In the genomic region with DNA sequence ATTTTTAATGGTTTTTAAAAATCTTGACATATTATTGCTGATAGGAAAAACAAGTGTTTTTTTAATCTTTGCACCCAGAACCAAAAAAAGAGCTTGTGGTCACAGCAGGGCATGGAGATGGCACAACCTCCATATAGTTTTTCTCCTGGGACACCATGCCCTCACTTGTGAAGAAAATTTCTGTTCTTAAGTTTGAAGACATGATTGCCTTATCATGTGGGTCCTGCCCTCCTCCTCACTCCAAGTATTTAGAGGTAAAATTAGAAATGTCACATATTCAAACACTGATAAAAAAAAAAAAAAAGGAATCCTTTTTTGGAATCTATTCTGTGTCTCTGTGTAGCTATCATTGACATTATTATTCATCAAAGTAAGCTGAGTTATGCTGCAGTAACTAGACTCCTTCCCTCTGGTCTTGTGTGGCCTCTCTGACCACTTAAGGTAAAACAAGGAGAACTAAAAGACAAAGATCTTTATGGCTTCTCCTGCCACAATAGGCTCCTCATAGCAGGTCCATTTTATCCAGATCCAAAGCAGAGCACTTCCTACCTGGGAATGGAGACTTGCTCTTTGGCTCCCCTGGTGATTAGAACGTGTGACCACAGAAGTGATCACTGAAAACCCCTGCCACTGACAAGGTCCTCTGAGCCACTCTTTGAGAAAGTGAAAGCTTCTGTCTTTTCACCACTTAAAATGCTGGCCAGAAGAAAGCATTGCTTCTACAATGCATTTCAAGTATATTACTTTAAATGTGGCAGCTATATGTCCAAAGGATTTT, we compare ENCODE assay signal across 29 cellular contexts. TPM values are rescaled to one million over a fixed set of nuclear protein-coding genes. Genes with fewer than 3 reads are reported as not detected.
DNase-seq lines count a peak whose midpoint lies in the region; FAIRE-seq and TF ChIP-seq lines count a peak whose summit lies in the region.
"Had no signal": no experiment of that assay in that cellular context is flagged by ENCODE, and none has a peak within 500 bp of the region (broad histone marks: within the 10 kb centered on the region; RNA-seq: fewer than 3 reads in every experiment).

No MANE protein-coding gene starts in this region.

- no peaks in the 10 kb centered on the region for H3K36me3 Mint-ChIP-seq in MCF 10A (ENCODE audit: insufficient read depth, unreplicated experiment)
- H3K36me3 Mint-ChIP-seq: natural killer cell had no signal

- H3K14ac ChIP-seq in H1 (ENCODE audit: insufficient read length) = no peak overlapping the region

- H2BK5ac ChIP-seq in H1 (ENCODE audit: low read depth, low read length) = no peak overlapping the region

- H3K4me2 ChIP-seq in mammary epithelial cell (ENCODE audit: insufficient read depth, low read depth, low read length) (no peak overlapping the region), H1 (ENCODE audit: insufficient read depth in 1 of 2, low read depth in 2 of 2, low read length in 2 of 2) (no peak overlapping the region)

- H2BK15ac ChIP-seq in H1 (ENCODE audit: low read length) = no peak overlapping the region

- in situ Hi-C loops in mammary epithelial cell (cut with MboI; ENCODE audit: low sequenced_read_pairs in 2 of 2) = no loop called here

- no peak overlapping the region for H3K56ac ChIP-seq in H1 (replicated peaks; ENCODE audit: insufficient read length, low read depth, low read length)

- no peak overlapping the region for H2BK120ac ChIP-seq in H1 (replicated peaks; ENCODE audit: low read depth, low read length)

- H3K9me3 Mint-ChIP-seq in MCF 10A (ENCODE audit: unreplicated experiment) = peaks cover 7% of the 10 kb centered on the region

- H2BK12ac ChIP-seq in H1 (ENCODE audit: low read depth, low read length) = no peak overlapping the region

- H3K23ac ChIP-seq in H1 (ENCODE audit: insufficient read length) = no peak overlapping the region

- no peaks in the 10 kb centered on the region for H3K27me3 ChIP-seq in mammary epithelial cell (ENCODE audit: insufficient read depth, low read length)
- no peaks in the 10 kb centered on the region for H3K27me3 ChIP-seq in H1 (replicated peaks in 1 of 4; ENCODE audit: control insufficient read depth in 3 of 4, extremely low read depth in 1 of 4, insufficient read depth in 3 of 4, low read length in 3 of 4)
- 0 out of 2 replicates have a peak, but pooled peaks cover 11% of the 10 kb centered on the region for H3K27me3 ChIP-seq in SJCRH30
- H3K27me3 ChIP-seq: adrenal gland, brain microvascular endothelial cell, thyroid gland had no signal

- peak; percentile 13 for FAIRE-seq in H1 (lab: Jason Lieb, UNC)
- FAIRE-seq: G401.6, keratinocyte, small intestine had no signal

- H3K79me2 ChIP-seq in mammary epithelial cell (ENCODE audit: insufficient read depth, low read length) (no peaks in the 10 kb centered on the region), H1 (ENCODE audit: control insufficient read depth in 1 of 2, insufficient read depth in 2 of 2, low read length in 2 of 2) (peaks cover 10 to 97% of the 10 kb centered on the region in 2 experiments)

- TF ChIP-seq EP300 in H1 (IDR thresholded peaks at IDR 0.05; ENCODE audit: borderline replicate concordance in 1 of 2, low read depth in 2 of 2, low read length in 2 of 2) = no peak

- intact Hi-C loops in MCF 10A (cut with micrococcal nuclease) = no loop called here
- intact Hi-C loops in mammary epithelial cell (cut with micrococcal nuclease) = no loop called here

- H3K4me3 ChIP-seq in mammary epithelial cell (replicated peaks in 1 of 3; ENCODE audit: insufficient read depth in 1 of 3, low read depth in 2 of 3, low read length in 3 of 3) = no peak overlapping the region
- no peak overlapping the region for H3K4me3 ChIP-seq in H1 (ENCODE audit: extremely low read depth in 1 of 4, insufficient read depth in 2 of 4, low read depth in 3 of 4, low read length in 4 of 4)
- H3K4me3 ChIP-seq in SJCRH30 = no peak overlapping the region
- H3K4me3 ChIP-seq: adrenal gland, thyroid gland had no signal

- H3K9me3 ChIP-seq in mammary epithelial cell (replicated peaks; ENCODE audit: insufficient read depth, low read length) = no peaks in the 10 kb centered on the region
- H3K9me3 ChIP-seq in H1 (ENCODE audit: insufficient read depth in 2 of 2, low read depth in 1 of 2, low read length in 1 of 2) = peaks cover 0 to 4% of the 10 kb centered on the region in 2 experiments; a peak in 1 of 4 replicates
- no peaks in the 10 kb centered on the region for H3K9me3 ChIP-seq in SJCRH30 (replicated peaks)
- H3K9me3 ChIP-seq: adrenal gland, thyroid gland had no signal

- no peak overlapping the region for H4K5ac ChIP-seq in H1 (ENCODE audit: insufficient read length, low read depth, low read length)

- peak in 1 of 2 experiments; percentile 38; a peak in 2 of 4 replicates for TF ChIP-seq RAD21 in H1 (IDR thresholded peaks at IDR 0.05 in 1 of 2, conservative IDR thresholded peaks at IDR 0.05 in 1 of 2; ENCODE audit: low read depth in 2 of 2, low read length in 2 of 2)

- BruUV-seq in MCF 10A (replicated peaks; lab: Mats Ljungman, UMichigan) (no TSS peak), mammary epithelial cell (replicated peaks; lab: Mats Ljungman, UMichigan) (no TSS peak)

- WGBS in mammary epithelial cell (ENCODE audit: low coverage, missing lambda C conversion rate) = 0% methylated on average over 1 of the region's 1 CpG
- 40% methylated on average over 1 of the region's 1 CpG; no CpG with 5 or more reads in 1 of the 2 experiments for WGBS in H1 (ENCODE audit: extremely low coverage in 1 of 2, insufficient coverage in 1 of 2, insufficient read length in 1 of 2, insufficient replicate concordance in 2 of 2, low coverage in 1 of 2, low lambda C conversion rate in 2 of 2, missing lambda C conversion rate in 1 of 2), 2 experiments

- peaks cover 19% of the 10 kb centered on the region for H3K79me1 ChIP-seq in H1 (ENCODE audit: low read depth, low read length)

- H2AK5ac ChIP-seq in H1 (ENCODE audit: low read depth, low read length) = no peak overlapping the region

- H2AFZ ChIP-seq in mammary epithelial cell (ENCODE audit: low read depth, low read length) = no peak overlapping the region
- no peak overlapping the region for H2AFZ ChIP-seq in H1 (ENCODE audit: low read length)

- H3K36me3 ChIP-seq in mammary epithelial cell (ENCODE audit: insufficient read depth, low read length) (no peaks in the 10 kb centered on the region), H1 (ENCODE audit: control insufficient read depth in 2 of 4, insufficient read depth in 4 of 4, low read length in 3 of 4) (no peaks in the 10 kb centered on the region; a peak in 1 of 8 replicates), SJCRH30 (no peaks in the 10 kb centered on the region)
- H3K36me3 ChIP-seq: adrenal gland, brain microvascular endothelial cell, thyroid gland had no signal

- H4K20me1 ChIP-seq in mammary epithelial cell (ENCODE audit: insufficient read depth, low read length) (no peaks in the 10 kb centered on the region), H1 (replicated peaks in 1 of 2; ENCODE audit: control insufficient read depth in 1 of 2, insufficient read depth in 2 of 2, low read length in 2 of 2) (peaks cover 24 to 27% of the 10 kb centered on the region in 2 experiments)

- no peak overlapping the region for H3K18ac ChIP-seq in H1 (ENCODE audit: extremely low read depth, low read length)

- no peaks in the 10 kb centered on the region for H3K4me1 Mint-ChIP-seq in MCF 10A (ENCODE audit: insufficient read depth, unreplicated experiment)
- H3K4me1 Mint-ChIP-seq: natural killer cell; stimulated activated naive CD8-positive, alpha-beta T cell treated with anti-CD3 and anti-CD28 coated beads, Interleukin-15, amount 100 ng/mL, for 72 hours had no signal

- TF ChIP-seq CTCF in MCF 10A (IDR thresholded peaks at IDR 0.05; ENCODE audit: unreplicated experiment) = no peak
- TF ChIP-seq CTCF in mammary epithelial cell (conservative IDR thresholded peaks at IDR 0.05 in 1 of 2, IDR thresholded peaks at IDR 0.05 in 1 of 2; ENCODE audit: extremely low read depth in 1 of 2, insufficient read depth in 1 of 2, low read depth in 1 of 2, low read length in 2 of 2) = peak in 1 of 2 donors; percentile 23
- TF ChIP-seq CTCF in H1 (IDR thresholded peaks at IDR 0.05; ENCODE audit: control extremely low read depth in 1 of 3, insufficient read depth in 1 of 3, low read depth in 1 of 3, low read length in 3 of 3) = peak in 2 of 3 experiments; percentile 18 to 51; a peak in 2 of 4 replicates

- dilution Hi-C loops in mammary epithelial cell (cut with HindIII; ENCODE audit: low sequenced_read_pairs) = no loop called here

- no peaks in the 10 kb centered on the region; the same call in 1 of the 2 replicates for H3K23me2 ChIP-seq in H1 (ENCODE audit: low read depth, low read length)

- DNase-seq in MCF 10A (ENCODE audit: unreplicated experiment) (peak; percentile 17), mammary epithelial cell (no peak), HT-29 (ENCODE audit: low spot score) (peak; percentile 2), H1 (ENCODE audit: low read depth in 1 of 2, low spot score in 2 of 2) (peak in 1 of 2 experiments; percentile 38), SJCRH30 (no peak), NCI-H1417 treated with DMSO at 0.1 percent for 48 hours (lab: John Stamatoyannopoulos, UW) (no peak), NCI-H187 (lab: John Stamatoyannopoulos, UW) (no peak)
- DNase-seq: activated CD4-positive, alpha-beta T cell treated with anti-CD3 and anti-CD28 coated beads, Interleukin-2, amount 50 U/mL, for 1 hour; activated naive CD4-positive, alpha-beta T cell treated with Interleukin-2 at 50 U/mL for 16 hours; activated T-cell treated with anti-CD3 and anti-CD28 coated beads, Interleukin-2, amount 50 U/mL, for 48 hours; adrenal gland; brain microvascular endothelial cell; natural killer cell; NCI-H1105; NCI-H2081; NCI-H446 treated with DMSO at 0.1 percent for 48 hours; NK-92 treated with Interleukin-12 subunit alpha and Interleukin-12 subunit beta, amount 100 ng/mL, for 24 hours; SHP77 treated with DMSO at 0.1 percent for 48 hours; small intestine; stimulated activated naive CD8-positive, alpha-beta T cell treated with anti-CD3 and anti-CD28 coated beads, Interleukin-15, amount 100 ng/mL, for 72 hours; T-helper 9 cell; thyroid gland had no signal

- POLR2A ChIA-PET in MCF 10A (lab: Yijun Ruan, JAX) (interaction anchor here (1.1 kb wide), 1 partner anchor 9 kb away, joined by 3 read pairs; no protein-coding TSS in a partner anchor), H1 (lab: Charles Lee; ENCODE audit: partially characterized antibody) (interaction anchor here (1.0 kb wide), 1 partner anchor 29 kb away, joined by 3 read pairs; no protein-coding TSS in a partner anchor)

- H4K8ac ChIP-seq in H1 (ENCODE audit: extremely low read depth, insufficient read depth, low read length) = no peak overlapping the region

- H4K91ac ChIP-seq in H1 (replicated peaks; ENCODE audit: insufficient read length, low read length) = no peak overlapping the region

- no peak overlapping the region for H3K27ac Mint-ChIP-seq in MCF 10A (ENCODE audit: low read depth, unreplicated experiment)
- H3K27ac Mint-ChIP-seq: natural killer cell had no signal

- H3K9ac ChIP-seq in mammary epithelial cell (ENCODE audit: insufficient read depth, low read length) (no peak overlapping the region), H1 (replicated peaks in 1 of 4; ENCODE audit: extremely low read depth in 1 of 4, low read depth in 3 of 4, low read length in 3 of 4) (no peak overlapping the region)

- H3K27ac ChIP-seq in mammary epithelial cell (ENCODE audit: insufficient read depth, low read depth, low read length) (no peak overlapping the region), H1 (ENCODE audit: low read depth, low read length) (no peak overlapping the region), SJCRH30 (no peak overlapping the region)
- H3K27ac ChIP-seq: adrenal gland, brain microvascular endothelial cell, thyroid gland had no signal

- H3K4me1 ChIP-seq in mammary epithelial cell (ENCODE audit: insufficient read depth, low read length) (no peaks in the 10 kb centered on the region), H1 (replicated peaks in 1 of 4; ENCODE audit: control insufficient read depth in 3 of 4, insufficient read depth in 4 of 4, low read length in 3 of 4) (peaks cover 1 to 19% (median 9%) of the 10 kb centered on the region in 4 experiments; a peak in 4 of 7 replicates), SJCRH30 (no peaks in the 10 kb centered on the region)
- H3K4me1 ChIP-seq: adrenal gland had no signal

- H3K4me3 Mint-ChIP-seq in MCF 10A (ENCODE audit: unreplicated experiment) = no peak overlapping the region
- H3K4me3 Mint-ChIP-seq: natural killer cell; stimulated activated naive CD8-positive, alpha-beta T cell treated with anti-CD3 and anti-CD28 coated beads, Interleukin-15, amount 100 ng/mL, for 72 hours had no signal

- no peak for TF ChIP-seq POLR2A in H1 (IDR thresholded peaks at IDR 0.05; ENCODE audit: control extremely low read depth in 1 of 2, low read depth in 2 of 2, low read length in 2 of 2)

- H3K27me3 Mint-ChIP-seq in MCF 10A (ENCODE audit: insufficient read depth, unreplicated experiment) = peaks cover 12% of the 10 kb centered on the region
- H3K27me3 Mint-ChIP-seq: stimulated activated naive CD8-positive, alpha-beta T cell treated with anti-CD3 and anti-CD28 coated beads, Interleukin-15, amount 100 ng/mL, for 72 hours had no signal

- CTCF ChIA-PET in MCF 10A (lab: Yijun Ruan, JAX) (interaction anchor here (0.8 to 1.0 kb wide), 2 partner anchors 22 to 37 kb away, joined by 4 read pairs; no protein-coding TSS in a partner anchor), mammary epithelial cell (lab: Charles Lee; ENCODE audit: low non-redundant PET) (no interaction called here), H1 (lab: Charles Lee; ENCODE audit: partially characterized antibody) (interaction anchor here (0.6 to 6.3 kb wide), 20 partner anchors 10 to 177 kb away, joined by 3 to 39 read pairs (median 3); a partner anchor contains a TSS)

- H3K4ac ChIP-seq in H1 (replicated peaks; ENCODE audit: insufficient read length, low read depth, low read length) = no peak overlapping the region

- H2BK20ac ChIP-seq in H1 (ENCODE audit: low read length) = no peak overlapping the region

RNA-seq across cellular contexts. Expression of a gene that starts 19.8 kb away (rescaled TPM):
- 0.23 and 0.34 TPM in 2 replicates for total RNA-seq in MCF 10A (2022)
- total RNA-seq in mammary epithelial cell = not detected
- polyA plus RNA-seq in mammary epithelial cell = 0.06 TPM
- polyA minus RNA-seq in mammary epithelial cell = not detected
- total RNA-seq in HT-29 (2014; rRNA removed; shearing (Covaris generic)) = 0.71 and 0.73 TPM in 2 replicates
- 166 and 170 TPM in 2 replicates for total RNA-seq in H1 (2021; fragmentation: NEBNext Ultra II Directional; extraction: Animal tissue kit (Norgen Biotek cat#: 25700))
- 58.5 and 96.4 TPM in 2 replicates for polyA plus RNA-seq in H1 (2011; rRNA removed)
- 66.2 TPM for polyA plus RNA-seq in H1 (2011; cell fraction: cytosol; rRNA removed)
- polyA plus RNA-seq in H1 (2011; cell fraction: nucleus; rRNA removed) = 190 TPM
- polyA plus RNA-seq in H1 (2012, experiment 1 of 2) = 55.1 to 70.6 TPM (median 63.9 TPM) in 4 replicates
- 30.9 TPM for polyA plus RNA-seq in H1 (2012, experiment 2 of 2)
- polyA plus RNA-seq in H1 (2013, experiment 1 of 2) = 111 TPM
- 117 TPM for polyA plus RNA-seq in H1 (2013, experiment 2 of 2)
- 167 and 226 TPM in 2 replicates for polyA minus RNA-seq in H1 (2011; rRNA and poly(A)+ RNA removed)
- 108 TPM for polyA minus RNA-seq in H1 (2011; cell fraction: cytosol; rRNA and poly(A)+ RNA removed)
- 75.9 TPM for polyA minus RNA-seq in H1 (2011; cell fraction: nucleus; rRNA and poly(A)+ RNA removed)
- total RNA-seq in SJCRH30 (2014; rRNA removed; shearing (Covaris generic)) = 0.08 and 0.13 TPM in 2 replicates

RNA-seq across cellular contexts. Expression of a gene that starts 42.3 kb away (rescaled TPM):
- total RNA-seq in MCF 10A (2022) (not detected in 2 replicates), mammary epithelial cell (not detected)
- polyA plus RNA-seq in mammary epithelial cell (not detected), H1 (2011; rRNA removed) (not detected in 2 replicates)
- not detected for polyA minus RNA-seq in mammary epithelial cell
- not detected in 2 replicates for total RNA-seq in HT-29 (2014; rRNA removed; shearing (Covaris generic))
- total RNA-seq in H1 (2021; fragmentation: NEBNext Ultra II Directional; extraction: Animal tissue kit (Norgen Biotek cat#: 25700)) = not detected in 2 replicates
- not detected for polyA plus RNA-seq in H1 (2011; cell fraction: cytosol; rRNA removed)
- not detected for polyA plus RNA-seq in H1 (2011; cell fraction: nucleus; rRNA removed)
- not detected in 4 replicates for polyA plus RNA-seq in H1 (2012, experiment 1 of 2)
- not detected for polyA plus RNA-seq in H1 (2012, experiment 2 of 2)
- not detected for polyA plus RNA-seq in H1 (2013, experiment 1 of 2)
- polyA plus RNA-seq in H1 (2013, experiment 2 of 2) = not detected
- polyA minus RNA-seq in H1 (2011; rRNA and poly(A)+ RNA removed) = not detected in 2 replicates
- not detected for polyA minus RNA-seq in H1 (2011; cell fraction: cytosol; rRNA and poly(A)+ RNA removed)
- not detected for polyA minus RNA-seq in H1 (2011; cell fraction: nucleus; rRNA and poly(A)+ RNA removed)
- total RNA-seq in SJCRH30 (2014; rRNA removed; shearing (Covaris generic)) = not detected in 2 replicates
- total RNA-seq: adrenal gland, cerebellum, H4, lower leg skin, mononuclear cell, natural killer cell, omental fat pad, thyroid gland had no signal
- polyA plus RNA-seq: adrenal gland, keratinocyte, small intestine had no signal

Comparison
In these comparisons a context has a peak if more than half of its experiments do, and no peak if none do; other contexts are left out.
1. DNase-seq: peak in MCF 10A (single experiment) and HT-29 (single experiment); none in mammary epithelial cell (single experiment), SJCRH30 (0 of 2), NCI-H1417 treated with DMSO at 0.1 percent for 48 hours (single experiment) and NCI-H187 (0 of 2).
2. RNA of a gene that starts 19.8 kb away (total RNA-seq): 166 to 170 TPM in H1; 0.71 to 0.73 TPM in HT-29, 0.23 to 0.34 TPM in MCF 10A, 0.08 to 0.13 TPM in SJCRH30 and not detected in mammary epithelial cell; every median in the first group is over 10 times any median in the second.